Comparison of ENCODE assay signal across 23 cellular contexts in the genomic region with DNA sequence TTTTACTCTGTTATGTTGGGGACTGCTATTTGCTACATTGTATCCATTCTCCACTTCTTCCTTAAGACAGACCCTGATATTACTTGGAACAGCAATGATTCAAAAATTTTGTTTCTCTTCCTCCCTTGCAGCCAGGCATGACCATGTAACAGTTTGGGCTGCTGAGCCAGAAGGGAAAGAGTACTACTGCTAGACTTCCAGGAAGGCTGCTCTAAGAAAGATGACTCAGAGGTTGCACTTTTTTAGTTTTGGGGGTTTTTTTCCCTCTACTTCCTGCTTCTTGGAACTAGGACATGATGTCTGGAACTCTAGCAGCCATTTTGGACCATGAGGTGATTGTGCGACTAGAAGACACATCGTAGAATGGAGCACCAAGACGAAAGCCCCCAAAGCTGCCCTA. TPM values are rescaled to one million over a fixed set of nuclear protein-coding genes. Genes with fewer than 3 reads are reported as not detected.
DNase-seq lines count a peak whose midpoint lies in the region; ATAC-seq, FAIRE-seq and TF ChIP-seq lines count a peak whose summit lies in the region.
"Had no signal": no experiment of that assay in that cellular context is flagged by ENCODE, and none has a peak within 500 bp of the region (broad histone marks: within the 10 kb centered on the region; RNA-seq: fewer than 3 reads in every experiment).

No MANE protein-coding gene starts in this region.

- BruUV-seq in Calu3 (replicated peaks; lab: Mats Ljungman, UMichigan) (no TSS peak), HCT116 (replicated peaks; lab: Mats Ljungman, UMichigan) (no TSS peak)

- peaks cover 12% of the 10 kb centered on the region for H3K4me1 Mint-ChIP-seq in Calu3 (ENCODE audit: low read depth, unreplicated experiment)
- H3K4me1 Mint-ChIP-seq: IgD-negative memory B cell had no signal

- H3K4me2 ChIP-seq in HCT116 (ENCODE audit: low read length) = no peak overlapping the region
- no peak overlapping the region for H3K4me2 ChIP-seq in keratinocyte (ENCODE audit: control insufficient read depth, extremely low read depth, insufficient read depth, low read depth, low read length)

- intact Hi-C loops in Calu3 (cut with micrococcal nuclease; ENCODE audit: unreplicated experiment) (no loop called here), HCT116 (cut with micrococcal nuclease) (no loop called here)

- H4K20me1 ChIP-seq in HCT116 (ENCODE audit: insufficient read depth) (no peaks in the 10 kb centered on the region), keratinocyte (ENCODE audit: control insufficient read depth, extremely low read depth, insufficient read depth, low read length) (no peaks in the 10 kb centered on the region)

- dilution Hi-C loops in keratinocyte (cut with MboI; ENCODE audit: extremely low pct_ligation_motif_present, low sequenced_read_pairs) = no loop called here

- H3K36me3 ChIP-seq in HCT116 (ENCODE audit: control insufficient read depth in 1 of 2, insufficient read depth in 2 of 2, low read length in 2 of 2) (no peaks in the 10 kb centered on the region), keratinocyte (ENCODE audit: control insufficient read depth in 2 of 2, extremely low read depth in 1 of 2, insufficient read depth in 2 of 2, low read length in 2 of 2) (no peaks in the 10 kb centered on the region)

- H3K4me3 ChIP-seq in HCT116 (replicated peaks in 1 of 2; ENCODE audit: low read depth in 1 of 2, low read length in 2 of 2) = no peak overlapping the region
- no peak overlapping the region for H3K4me3 ChIP-seq in keratinocyte (ENCODE audit: control insufficient read depth in 2 of 3, extremely low read depth in 1 of 3, insufficient read depth in 2 of 3, low read depth in 1 of 3, low read length in 3 of 3)

- no peaks in the 10 kb centered on the region for H3K9me2 ChIP-seq in HCT116 (ENCODE audit: insufficient read depth)

- H2AFZ ChIP-seq in HCT116 (ENCODE audit: low read depth, low read length, poor library complexity, severe bottlenecking) (no peak overlapping the region), keratinocyte (ENCODE audit: control insufficient read depth, low read length) (no peak overlapping the region)

- H3K9me3 ChIP-seq in HCT116 (ENCODE audit: control insufficient read depth in 1 of 2, insufficient read depth in 1 of 2, low read depth in 1 of 2, low read length in 2 of 2) (peaks cover 0 to 6% of the 10 kb centered on the region in 2 experiments; a peak in 2 of 4 replicates), keratinocyte (ENCODE audit: control insufficient read depth, low read depth, low read length) (no peaks in the 10 kb centered on the region)

- TF ChIP-seq CTCF in Calu3 (IDR thresholded peaks at IDR 0.05; ENCODE audit: unreplicated experiment) (no peak), HCT116 (IDR thresholded peaks at IDR 0.05 in 2 of 3, conservative IDR thresholded peaks at IDR 0.05 in 1 of 3; ENCODE audit: borderline replicate concordance in 1 of 3, insufficient read depth in 1 of 3, low read depth in 2 of 3, low read length in 2 of 3) (no peak), keratinocyte (optimal IDR thresholded peaks at IDR 0.05 in 1 of 3, IDR thresholded peaks at IDR 0.05 in 1 of 3, conservative IDR thresholded peaks at IDR 0.05 in 1 of 3; ENCODE audit: extremely low read depth in 1 of 3, insufficient read depth in 2 of 3, low read length in 3 of 3) (no peak)

- H3K27ac ChIP-seq in HCT116 (ENCODE audit: low read depth, low read length) (no peak overlapping the region), keratinocyte (ENCODE audit: control insufficient read depth, insufficient read depth, low read length) (no peak overlapping the region)
- H3K27ac ChIP-seq: C4-2B, HL-60 had no signal

- H3K9me3 Mint-ChIP-seq in Calu3 (ENCODE audit: low read depth, unreplicated experiment) = peaks cover 11% of the 10 kb centered on the region
- H3K9me3 Mint-ChIP-seq: HFFc6 had no signal

- TF ChIP-seq RAD21 in HCT116 (IDR thresholded peaks at IDR 0.05; ENCODE audit: low read depth) = no peak

- RAD21 ChIA-PET in HCT116 (lab: Charles Lee; ENCODE audit: low non-redundant PET in 1 of 2, low total read pairs in 2 of 2, uncharacterized antibody in 2 of 2, unreplicated experiment in 2 of 2) = no interaction called here

- DNase-seq in Calu3 (no peak), HCT116 (ENCODE audit: low read depth, low spot score) (no peak), RPMI7951 (ENCODE audit: low read depth) (peak; percentile 27), keratinocyte (ENCODE audit: low read depth, low spot score) (no peak), NCI-H1417 treated with DMSO at 0.1 percent for 48 hours (lab: John Stamatoyannopoulos, UW) (no peak)
- DNase-seq: GF-D8, HFFc6, Karpas-422, NCI-H1105 treated with DMSO at 0.1 percent for 48 hours, NCI-H187 treated with DMSO at 0.1 percent for 48 hours, NCI-H226, NCI-H524, NCI-H82, OCI-M1, RPMI8226 had no signal

- H3K9ac ChIP-seq in HCT116 (ENCODE audit: low read length) = no peak overlapping the region
- H3K9ac ChIP-seq in keratinocyte (ENCODE audit: control insufficient read depth, extremely low read depth, insufficient read depth, low read length) = no peak overlapping the region

- TF ChIP-seq POLR2A in HCT116 (IDR thresholded peaks at IDR 0.05; ENCODE audit: borderline replicate concordance, extremely low read depth, insufficient read depth, insufficient read length) = no peak

- no peaks in the 10 kb centered on the region for H3K27me3 ChIP-seq in HCT116 (ENCODE audit: insufficient read depth, low read length)
- no peaks in the 10 kb centered on the region for H3K27me3 ChIP-seq in keratinocyte (ENCODE audit: control insufficient read depth, extremely low read depth, insufficient read depth, low read length)

- H3K36me3 Mint-ChIP-seq in Calu3 (ENCODE audit: insufficient read depth, unreplicated experiment) = no peaks in the 10 kb centered on the region
- H3K36me3 Mint-ChIP-seq: IgD-negative memory B cell had no signal

- H3K4me1 ChIP-seq in HCT116 (ENCODE audit: control insufficient read depth in 1 of 2, insufficient read depth in 2 of 2, low read length in 2 of 2) (peaks cover 0 to 3% of the 10 kb centered on the region in 2 experiments; a peak in 1 of 4 replicates), keratinocyte (ENCODE audit: control insufficient read depth, extremely low read depth, insufficient read depth, low read length) (peaks cover 38% of the 10 kb centered on the region)

- POLR2A ChIA-PET in HCT116 (lab: Charles Lee) = no interaction called here

- FAIRE-seq in keratinocyte (lab: Jason Lieb, UNC) = peak; percentile 23
- FAIRE-seq: GM19239 had no signal

- CTCF ChIA-PET in Calu3 (lab: Charles Lee) = no interaction called here
- CTCF ChIA-PET in HCT116 (lab: Charles Lee) = no interaction called here

- ATAC-seq in HCT116 = no peak
- ATAC-seq in GM21381 (IDR thresholded peaks at IDR 0.05; ENCODE audit: unreplicated experiment) = no peak
- no peak for ATAC-seq in GM21526 (IDR thresholded peaks at IDR 0.05; ENCODE audit: low FRiP score, unreplicated experiment)

- no peak overlapping the region for H3K4me3 Mint-ChIP-seq in Calu3 (ENCODE audit: low read depth, unreplicated experiment)
- H3K4me3 Mint-ChIP-seq: HFFc6; IgD-negative memory B cell; T-helper 1 cell treated with Interleukin-12 subunit alpha and Interleukin-12 subunit beta and Interleukin-4 antibody, amounts not matched to agents 30 μg/mL and 1 μg/mL, for 36 hours had no signal

- H3K9me1 ChIP-seq in keratinocyte (ENCODE audit: control insufficient read depth, extremely low read depth, insufficient read depth, low read length) = no peaks in the 10 kb centered on the region

- H3K27ac Mint-ChIP-seq in Calu3 (ENCODE audit: unreplicated experiment) = peak overlapping the region; percentile 36
- H3K27ac Mint-ChIP-seq: HFFc6; IgD-negative memory B cell; T-helper 1 cell treated with Interleukin-12 subunit alpha and Interleukin-12 subunit beta and Interleukin-4 antibody, amounts not matched to agents 30 μg/mL and 1 μg/mL, for 36 hours had no signal

- H3K79me2 ChIP-seq in HCT116 (ENCODE audit: insufficient read depth, low read length) (no peaks in the 10 kb centered on the region), keratinocyte (ENCODE audit: control insufficient read depth, insufficient read depth, low read length) (no peaks in the 10 kb centered on the region)

- H3K27me3 Mint-ChIP-seq in Calu3 (ENCODE audit: unreplicated experiment) = peaks cover 17% of the 10 kb centered on the region

TF ChIP-seq in HCT116, 20 proteins besides CTCF, POLR2A, EP300 and RAD21 (continues in another document):
- TF ChIP-seq, protein P1, sequence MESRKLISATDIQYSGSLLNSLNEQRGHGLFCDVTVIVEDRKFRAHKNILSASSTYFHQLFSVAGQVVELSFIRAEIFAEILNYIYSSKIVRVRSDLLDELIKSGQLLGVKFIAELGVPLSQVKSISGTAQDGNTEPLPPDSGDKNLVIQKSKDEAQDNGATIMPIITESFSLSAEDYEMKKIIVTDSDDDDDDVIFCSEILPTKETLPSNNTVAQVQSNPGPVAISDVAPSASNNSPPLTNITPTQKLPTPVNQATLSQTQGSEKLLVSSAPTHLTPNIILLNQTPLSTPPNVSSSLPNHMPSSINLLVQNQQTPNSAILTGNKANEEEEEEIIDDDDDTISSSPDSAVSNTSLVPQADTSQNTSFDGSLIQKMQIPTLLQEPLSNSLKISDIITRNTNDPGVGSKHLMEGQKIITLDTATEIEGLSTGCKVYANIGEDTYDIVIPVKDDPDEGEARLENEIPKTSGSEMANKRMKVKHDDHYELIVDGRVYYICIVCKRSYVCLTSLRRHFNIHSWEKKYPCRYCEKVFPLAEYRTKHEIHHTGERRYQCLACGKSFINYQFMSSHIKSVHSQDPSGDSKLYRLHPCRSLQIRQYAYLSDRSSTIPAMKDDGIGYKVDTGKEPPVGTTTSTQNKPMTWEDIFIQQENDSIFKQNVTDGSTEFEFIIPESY (IDR thresholded peaks at IDR 0.05; ENCODE audit: extremely low read depth, insufficient replicate concordance, low read length) = no peak
- no peak for TF ChIP-seq YY1 (IDR thresholded peaks at IDR 0.05; ENCODE audit: extremely low read depth, insufficient replicate concordance, low read depth, low read length)

RNA-seq across cellular contexts. Expression of a gene that starts 10.3 kb away (rescaled TPM):
- total RNA-seq in Calu3 (2022) = not detected in 2 replicates
- total RNA-seq in HCT116 (2021; ENCODE audit: unreplicated experiment) = 0.30 TPM
- polyA plus RNA-seq in HCT116 (2012) = 0.25 and 0.33 TPM in 2 replicates
- total RNA-seq in RPMI7951 (2014; rRNA removed; shearing (Covaris generic)) = not detected in 2 replicates
- 0.05 TPM in 1 of 3 replicates, not detected in the others for polyA plus RNA-seq in keratinocyte
- polyA plus RNA-seq in keratinocyte (2011; ENCODE audit: low read depth) = not detected
- not detected in 2 replicates for polyA plus RNA-seq in keratinocyte (2011; cell fraction: cytosol; rRNA removed)
- not detected in 2 replicates for polyA plus RNA-seq in keratinocyte (2011; cell fraction: nucleus; rRNA removed)
- 0.10 TPM in 1 of 2 replicates, not detected in the other for polyA plus RNA-seq in keratinocyte (2012; ENCODE audit: low replicate concordance)
- 0.79 TPM in 1 of 3 replicates, not detected in the others for polyA minus RNA-seq in keratinocyte
- polyA minus RNA-seq in keratinocyte (2011; cell fraction: cytosol; rRNA and poly(A)+ RNA removed) = not detected
- polyA minus RNA-seq in keratinocyte (2011; cell fraction: nucleus; rRNA and poly(A)+ RNA removed) = not detected in 2 replicates
- total RNA-seq: H4, HFFc6 had no signal
- polyA plus RNA-seq: IgD-negative memory B cell had no signal
